8 cellular contexts compared by ENCODE assay signal in genomic region chr12:112937741-112938719, GRCh38.
DNase-seq lines count a peak whose midpoint lies in the region; ATAC-seq lines count a peak whose summit lies in the region.

A gene with protein sequence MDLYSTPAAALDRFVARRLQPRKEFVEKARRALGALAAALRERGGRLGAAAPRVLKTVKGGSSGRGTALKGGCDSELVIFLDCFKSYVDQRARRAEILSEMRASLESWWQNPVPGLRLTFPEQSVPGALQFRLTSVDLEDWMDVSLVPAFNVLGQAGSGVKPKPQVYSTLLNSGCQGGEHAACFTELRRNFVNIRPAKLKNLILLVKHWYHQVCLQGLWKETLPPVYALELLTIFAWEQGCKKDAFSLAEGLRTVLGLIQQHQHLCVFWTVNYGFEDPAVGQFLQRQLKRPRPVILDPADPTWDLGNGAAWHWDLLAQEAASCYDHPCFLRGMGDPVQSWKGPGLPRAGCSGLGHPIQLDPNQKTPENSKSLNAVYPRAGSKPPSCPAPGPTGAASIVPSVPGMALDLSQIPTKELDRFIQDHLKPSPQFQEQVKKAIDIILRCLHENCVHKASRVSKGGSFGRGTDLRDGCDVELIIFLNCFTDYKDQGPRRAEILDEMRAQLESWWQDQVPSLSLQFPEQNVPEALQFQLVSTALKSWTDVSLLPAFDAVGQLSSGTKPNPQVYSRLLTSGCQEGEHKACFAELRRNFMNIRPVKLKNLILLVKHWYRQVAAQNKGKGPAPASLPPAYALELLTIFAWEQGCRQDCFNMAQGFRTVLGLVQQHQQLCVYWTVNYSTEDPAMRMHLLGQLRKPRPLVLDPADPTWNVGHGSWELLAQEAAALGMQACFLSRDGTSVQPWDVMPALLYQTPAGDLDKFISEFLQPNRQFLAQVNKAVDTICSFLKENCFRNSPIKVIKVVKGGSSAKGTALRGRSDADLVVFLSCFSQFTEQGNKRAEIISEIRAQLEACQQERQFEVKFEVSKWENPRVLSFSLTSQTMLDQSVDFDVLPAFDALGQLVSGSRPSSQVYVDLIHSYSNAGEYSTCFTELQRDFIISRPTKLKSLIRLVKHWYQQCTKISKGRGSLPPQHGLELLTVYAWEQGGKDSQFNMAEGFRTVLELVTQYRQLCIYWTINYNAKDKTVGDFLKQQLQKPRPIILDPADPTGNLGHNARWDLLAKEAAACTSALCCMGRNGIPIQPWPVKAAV (plus strand): TSS chr12:112938474. CDS start chr12:112938531, 57 bp downstream.

- H3K4me3 ChIP-seq in HAP-1: peak within 1 kb of the TSS; percentile 50

- peak; percentile 69 for DNase-seq in DMS114 treated with DMSO at 0.1 percent for 48 hours (lab: John Stamatoyannopoulos, UW; ENCODE audit: unreplicated experiment)
- peak; percentile 40 to 80 for DNase-seq in HAP-1 (ENCODE audit: low spot score in 2 of 2)
- DNase-seq in NCI-H748 treated with DMSO at 0.1 percent for 48 hours (lab: John Stamatoyannopoulos, UW): peak; percentile 45
- DNase-seq in activated CD8-positive, alpha-beta memory T cell treated with anti-CD3 and anti-CD28 coated beads, Interleukin-2, amount 50 U/mL, for 4 hours: peak; percentile 69
- peak; percentile 29 for DNase-seq in epidermal melanocyte (ENCODE audit: insufficient read length, low spot score)
- DNase-seq in middle frontal gyrus (ENCODE audit: extremely low spot score, low spot score): peak; percentile 21
- DNase-seq in stimulated activated CD8-positive, alpha-beta memory T cell treated with anti-CD3 and anti-CD28 coated beads, Interleukin-2, amount 100 ng/mL, for 1 hour (ENCODE audit: low read depth in 2 of 2): peak; percentile 43 to 62

- H3K4me1 ChIP-seq in HAP-1: peaks cover 11% of the 10 kb centered on the region

- no peaks in the 10 kb centered on the region; the same call in 1 of the 2 replicates for H3K9me3 ChIP-seq in HAP-1

- no peaks in the 10 kb centered on the region for H3K27me3 ChIP-seq in HAP-1 (ENCODE audit: low read depth)

- ATAC-seq in GM21528 (IDR thresholded peaks at IDR 0.05; ENCODE audit: low FRiP score, unreplicated experiment): no peak

- in situ Hi-C loops in HAP-1 (cut with MboI; ENCODE audit: low sequenced_read_pairs): no loop called here

- no peaks in the 10 kb centered on the region for H3K36me3 ChIP-seq in HAP-1 (replicated peaks)
